In genomic region chr10:4434105-4434504, GRCh38 we compare ENCODE assay signal across 7 cellular contexts.
"Had no signal": no experiment of that assay in that cellular context is flagged by ENCODE, and none has a peak within 500 bp of the region (broad histone marks: within the 10 kb centered on the region; RNA-seq: fewer than 3 reads in every experiment).

No MANE protein-coding gene starts in this region.

- H3K36me3 ChIP-seq: HAP-1 had no signal

- H3K9me3 ChIP-seq: HAP-1 had no signal

- H3K4me3 Mint-ChIP-seq: HFFc6, IgD-negative memory B cell had no signal

- H3K27ac Mint-ChIP-seq: HFFc6, IgD-negative memory B cell had no signal

- H3K4me3 ChIP-seq: GM23248, HAP-1 had no signal

- H3K36me3 Mint-ChIP-seq: IgD-negative memory B cell had no signal

- H3K27ac ChIP-seq: GM23248 had no signal

- H3K9me3 Mint-ChIP-seq: HFFc6, IgD-negative memory B cell had no signal

- FAIRE-seq: HTR-8/SVneo had no signal

- H3K9ac ChIP-seq: GM23248 had no signal

- H3K4me1 Mint-ChIP-seq: IgD-negative memory B cell had no signal

- H3K4me1 ChIP-seq: HAP-1 had no signal

- DNase-seq: GM23248, GOT3, H7, HFFc6 had no signal
